In genomic region chr6:26033132-26033941, GRCh38 we compare ENCODE assay signal across 1 cellular context.
A peak's percentile ranks its signal among the peaks of the same experiment; 100 is the strongest.
TF ChIP-seq lines count a peak whose summit lies in the region.

No MANE protein-coding gene starts in this region.

TF ChIP-seq in K562, 482 proteins besides CTCF, POLR2A, EP300 and RAD21 (continued from another document and continues in another):
- peak; percentile 17 for TF ChIP-seq PRDM10 (IDR thresholded peaks at IDR 0.05; ENCODE audit: partially characterized antibody)
- TF ChIP-seq, protein P1, sequence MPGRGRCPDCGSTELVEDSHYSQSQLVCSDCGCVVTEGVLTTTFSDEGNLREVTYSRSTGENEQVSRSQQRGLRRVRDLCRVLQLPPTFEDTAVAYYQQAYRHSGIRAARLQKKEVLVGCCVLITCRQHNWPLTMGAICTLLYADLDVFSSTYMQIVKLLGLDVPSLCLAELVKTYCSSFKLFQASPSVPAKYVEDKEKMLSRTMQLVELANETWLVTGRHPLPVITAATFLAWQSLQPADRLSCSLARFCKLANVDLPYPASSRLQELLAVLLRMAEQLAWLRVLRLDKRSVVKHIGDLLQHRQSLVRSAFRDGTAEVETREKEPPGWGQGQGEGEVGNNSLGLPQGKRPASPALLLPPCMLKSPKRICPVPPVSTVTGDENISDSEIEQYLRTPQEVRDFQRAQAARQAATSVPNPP (IDR thresholded peaks at IDR 0.05; ENCODE audit: borderline replicate concordance, insufficient read depth, insufficient read length) = no peak
- no peak; the same call in 1 of the 2 replicates for TF ChIP-seq CEBPG (CRISPR knock-in tag; IDR thresholded peaks at IDR 0.05)
- TF ChIP-seq CEBPG (tag; conservative IDR thresholded peaks at IDR 0.05 in 1 of 2, IDR thresholded peaks at IDR 0.05 in 1 of 2) = peak in 1 of 2 experiments; percentile 50; a peak in 1 of 4 replicates
- peak; percentile 9; the same call in 1 of the 2 replicates for TF ChIP-seq ZNF766 (CRISPR knock-in tag; conservative IDR thresholded peaks at IDR 0.05)
- TF ChIP-seq, protein P2, sequence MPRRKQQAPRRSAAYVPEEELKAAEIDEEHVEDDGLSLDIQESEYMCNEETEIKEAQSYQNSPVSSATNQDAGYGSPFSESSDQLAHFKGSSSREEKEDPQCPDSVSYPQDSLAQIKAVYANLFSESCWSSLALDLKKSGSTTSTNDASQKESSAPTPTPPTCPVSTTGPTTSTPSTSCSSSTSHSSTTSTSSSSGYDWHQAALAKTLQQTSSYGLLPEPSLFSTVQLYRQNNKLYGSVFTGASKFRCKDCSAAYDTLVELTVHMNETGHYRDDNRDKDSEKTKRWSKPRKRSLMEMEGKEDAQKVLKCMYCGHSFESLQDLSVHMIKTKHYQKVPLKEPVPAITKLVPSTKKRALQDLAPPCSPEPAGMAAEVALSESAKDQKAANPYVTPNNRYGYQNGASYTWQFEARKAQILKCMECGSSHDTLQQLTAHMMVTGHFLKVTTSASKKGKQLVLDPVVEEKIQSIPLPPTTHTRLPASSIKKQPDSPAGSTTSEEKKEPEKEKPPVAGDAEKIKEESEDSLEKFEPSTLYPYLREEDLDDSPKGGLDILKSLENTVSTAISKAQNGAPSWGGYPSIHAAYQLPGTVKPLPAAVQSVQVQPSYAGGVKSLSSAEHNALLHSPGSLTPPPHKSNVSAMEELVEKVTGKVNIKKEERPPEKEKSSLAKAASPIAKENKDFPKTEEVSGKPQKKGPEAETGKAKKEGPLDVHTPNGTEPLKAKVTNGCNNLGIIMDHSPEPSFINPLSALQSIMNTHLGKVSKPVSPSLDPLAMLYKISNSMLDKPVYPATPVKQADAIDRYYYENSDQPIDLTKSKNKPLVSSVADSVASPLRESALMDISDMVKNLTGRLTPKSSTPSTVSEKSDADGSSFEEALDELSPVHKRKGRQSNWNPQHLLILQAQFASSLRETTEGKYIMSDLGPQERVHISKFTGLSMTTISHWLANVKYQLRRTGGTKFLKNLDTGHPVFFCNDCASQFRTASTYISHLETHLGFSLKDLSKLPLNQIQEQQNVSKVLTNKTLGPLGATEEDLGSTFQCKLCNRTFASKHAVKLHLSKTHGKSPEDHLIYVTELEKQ (CRISPR knock-in tag; IDR thresholded peaks at IDR 0.05) = no peak
- TF ChIP-seq, protein P3, sequence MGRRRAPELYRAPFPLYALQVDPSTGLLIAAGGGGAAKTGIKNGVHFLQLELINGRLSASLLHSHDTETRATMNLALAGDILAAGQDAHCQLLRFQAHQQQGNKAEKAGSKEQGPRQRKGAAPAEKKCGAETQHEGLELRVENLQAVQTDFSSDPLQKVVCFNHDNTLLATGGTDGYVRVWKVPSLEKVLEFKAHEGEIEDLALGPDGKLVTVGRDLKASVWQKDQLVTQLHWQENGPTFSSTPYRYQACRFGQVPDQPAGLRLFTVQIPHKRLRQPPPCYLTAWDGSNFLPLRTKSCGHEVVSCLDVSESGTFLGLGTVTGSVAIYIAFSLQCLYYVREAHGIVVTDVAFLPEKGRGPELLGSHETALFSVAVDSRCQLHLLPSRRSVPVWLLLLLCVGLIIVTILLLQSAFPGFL (CRISPR knock-in tag; IDR thresholded peaks at IDR 0.05) = no peak
- peak; percentile 70 for TF ChIP-seq ATF7 (IDR thresholded peaks at IDR 0.05)
- no peak for TF ChIP-seq SLC30A9 (CRISPR knock-in tag; IDR thresholded peaks at IDR 0.05)
- TF ChIP-seq ZNF253 (CRISPR knock-in tag; conservative IDR thresholded peaks at IDR 0.05) = no peak
- TF ChIP-seq ZHX1 (conservative IDR thresholded peaks at IDR 0.05; ENCODE audit: low read length) = 0 out of 2 replicates have a peak, but pooled peaks have one; percentile 21
- TF ChIP-seq CEBPZ (IDR thresholded peaks at IDR 0.05; ENCODE audit: borderline replicate concordance, low read depth, low read length) = no peak
- no peak for TF ChIP-seq BHLHE40 (IDR thresholded peaks at IDR 0.05; ENCODE audit: low read length)
- 0 out of 2 replicates have a peak, but pooled peaks have one; percentile 40 for TF ChIP-seq ZNF263 (CRISPR knock-in tag; IDR thresholded peaks at IDR 0.05; ENCODE audit: borderline replicate concordance)
- no peak for TF ChIP-seq CEBPB (tag; IDR thresholded peaks at IDR 0.05)
- no peak for TF ChIP-seq E2F8 (IDR thresholded peaks at IDR 0.05; ENCODE audit: low read depth, partially characterized antibody)
- TF ChIP-seq, protein P4, sequence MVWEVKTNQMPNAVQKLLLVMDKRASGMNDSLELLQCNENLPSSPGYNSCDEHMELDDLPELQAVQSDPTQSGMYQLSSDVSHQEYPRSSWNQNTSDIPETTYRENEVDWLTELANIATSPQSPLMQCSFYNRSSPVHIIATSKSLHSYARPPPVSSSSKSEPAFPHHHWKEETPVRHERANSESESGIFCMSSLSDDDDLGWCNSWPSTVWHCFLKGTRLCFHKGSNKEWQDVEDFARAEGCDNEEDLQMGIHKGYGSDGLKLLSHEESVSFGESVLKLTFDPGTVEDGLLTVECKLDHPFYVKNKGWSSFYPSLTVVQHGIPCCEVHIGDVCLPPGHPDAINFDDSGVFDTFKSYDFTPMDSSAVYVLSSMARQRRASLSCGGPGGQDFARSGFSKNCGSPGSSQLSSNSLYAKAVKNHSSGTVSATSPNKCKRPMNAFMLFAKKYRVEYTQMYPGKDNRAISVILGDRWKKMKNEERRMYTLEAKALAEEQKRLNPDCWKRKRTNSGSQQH (CRISPR knock-in tag; IDR thresholded peaks at IDR 0.05) = peak; percentile 85; the same call in 1 of the 2 replicates
- no peak for TF ChIP-seq MAFK (IDR thresholded peaks at IDR 0.05; ENCODE audit: low read length)
- TF ChIP-seq PKNOX1 (IDR thresholded peaks at IDR 0.05) = no peak
- TF ChIP-seq, protein P5, sequence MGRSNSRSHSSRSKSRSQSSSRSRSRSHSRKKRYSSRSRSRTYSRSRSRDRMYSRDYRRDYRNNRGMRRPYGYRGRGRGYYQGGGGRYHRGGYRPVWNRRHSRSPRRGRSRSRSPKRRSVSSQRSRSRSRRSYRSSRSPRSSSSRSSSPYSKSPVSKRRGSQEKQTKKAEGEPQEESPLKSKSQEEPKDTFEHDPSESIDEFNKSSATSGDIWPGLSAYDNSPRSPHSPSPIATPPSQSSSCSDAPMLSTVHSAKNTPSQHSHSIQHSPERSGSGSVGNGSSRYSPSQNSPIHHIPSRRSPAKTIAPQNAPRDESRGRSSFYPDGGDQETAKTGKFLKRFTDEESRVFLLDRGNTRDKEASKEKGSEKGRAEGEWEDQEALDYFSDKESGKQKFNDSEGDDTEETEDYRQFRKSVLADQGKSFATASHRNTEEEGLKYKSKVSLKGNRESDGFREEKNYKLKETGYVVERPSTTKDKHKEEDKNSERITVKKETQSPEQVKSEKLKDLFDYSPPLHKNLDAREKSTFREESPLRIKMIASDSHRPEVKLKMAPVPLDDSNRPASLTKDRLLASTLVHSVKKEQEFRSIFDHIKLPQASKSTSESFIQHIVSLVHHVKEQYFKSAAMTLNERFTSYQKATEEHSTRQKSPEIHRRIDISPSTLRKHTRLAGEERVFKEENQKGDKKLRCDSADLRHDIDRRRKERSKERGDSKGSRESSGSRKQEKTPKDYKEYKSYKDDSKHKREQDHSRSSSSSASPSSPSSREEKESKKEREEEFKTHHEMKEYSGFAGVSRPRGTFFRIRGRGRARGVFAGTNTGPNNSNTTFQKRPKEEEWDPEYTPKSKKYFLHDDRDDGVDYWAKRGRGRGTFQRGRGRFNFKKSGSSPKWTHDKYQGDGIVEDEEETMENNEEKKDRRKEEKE (IDR thresholded peaks at IDR 0.05; ENCODE audit: borderline replicate concordance in 1 of 2, control insufficient read depth in 1 of 2, low read depth in 2 of 2, low read length in 1 of 2) = no peak; a peak in 3 of 4 replicates
